In genomic region chr3:15858547-15859506, GRCh38 we compare ENCODE assay signal across 8 cellular contexts.
DNase-seq lines count a peak whose midpoint lies in the region; ATAC-seq and TF ChIP-seq lines count a peak whose summit lies in the region.

No MANE protein-coding gene starts in this region.

- peaks cover 10% of the 10 kb centered on the region; the same call in 1 of the 2 replicates for H3K36me3 Mint-ChIP-seq in HFFc6 (ENCODE audit: low read depth)
- peaks cover 15% of the 10 kb centered on the region for H3K36me3 Mint-ChIP-seq in effector memory CD8-positive, alpha-beta T cell (ENCODE audit: insufficient read depth)

- peak; percentile 37 to 79 (median 71) for DNase-seq in NCI-H1417 (lab: John Stamatoyannopoulos, UW)
- no peak for DNase-seq in NCI-H1417 treated with DMSO at 0.1 percent for 48 hours (lab: John Stamatoyannopoulos, UW)
- no peak for DNase-seq in HFFc6
- peak; percentile 23 for DNase-seq in MV-4-11 (lab: John Stamatoyannopoulos, UW)
- DNase-seq in activated CD4-positive, alpha-beta T cell treated with anti-CD3 and anti-CD28 coated beads, Interleukin-2, amount 50 U/mL, for 24 hours (ENCODE audit: low read depth in 1 of 2, low spot score in 1 of 2): peak; percentile 16 to 24
- peak; percentile 47 to 60 (median 56) for DNase-seq in effector memory CD8-positive, alpha-beta T cell
- DNase-seq in mucosa of descending colon: peak; percentile 74 to 89 (median 86)
- DNase-seq in stimulated activated CD8-positive, alpha-beta memory T cell treated with anti-CD3 and anti-CD28 coated beads, Interleukin-7, amount 100 ng/mL, for 24 hours (ENCODE audit: low read depth): peak; percentile 3

- no peaks in the 10 kb centered on the region for H3K9me3 ChIP-seq in mucosa of descending colon

- no peaks in the 10 kb centered on the region for H3K4me1 ChIP-seq in mucosa of descending colon (ENCODE audit: low read depth)

- H3K36me3 ChIP-seq in mucosa of descending colon (ENCODE audit: low read depth): no peaks in the 10 kb centered on the region

- H3K4me3 ChIP-seq in mucosa of descending colon: peak overlapping the region; percentile 97

- TF ChIP-seq CTCF in HFFc6 (IDR thresholded peaks at IDR 0.05) (no peak), mucosa of descending colon (IDR thresholded peaks at IDR 0.05) (no peak)

- intact Hi-C loops in mucosa of descending colon (cut with DNase I, micrococcal nuclease): no loop called here

- ATAC-seq in effector memory CD8-positive, alpha-beta T cell (replicated peaks): peak; percentile 70
- peak; percentile 82 for ATAC-seq in mucosa of descending colon

- H3K4me3 Mint-ChIP-seq in HFFc6: peak overlapping the region; percentile 89
- H3K4me3 Mint-ChIP-seq in effector memory CD8-positive, alpha-beta T cell: peak overlapping the region; percentile 95 to 97

- no peaks in the 10 kb centered on the region for H3K27me3 Mint-ChIP-seq in HFFc6 (ENCODE audit: insufficient read depth)
- no peaks in the 10 kb centered on the region for H3K27me3 Mint-ChIP-seq in effector memory CD8-positive, alpha-beta T cell

- H3K27ac Mint-ChIP-seq in HFFc6: peak overlapping the region; percentile 60; the same call in 1 of the 2 replicates
- H3K27ac Mint-ChIP-seq in effector memory CD8-positive, alpha-beta T cell: peak overlapping the region; percentile 95 to 97

- no peaks in the 10 kb centered on the region for H3K9me3 Mint-ChIP-seq in HFFc6
- no peaks in the 10 kb centered on the region for H3K9me3 Mint-ChIP-seq in effector memory CD8-positive, alpha-beta T cell

- peaks cover 18% of the 10 kb centered on the region for H3K4me1 Mint-ChIP-seq in HFFc6 (ENCODE audit: low read depth)
- peaks cover 15 to 22% of the 10 kb centered on the region in 2 donors for H3K4me1 Mint-ChIP-seq in effector memory CD8-positive, alpha-beta T cell (ENCODE audit: low read depth in 2 of 2)

Comparison
In these comparisons a context has a peak if more than half of its experiments do, and no peak if none do; other contexts are left out.
1. DNase-seq: peak in NCI-H1417 (3 of 3), MV-4-11 (single experiment), activated CD4-positive, alpha-beta T cell treated with anti-CD3 and anti-CD28 coated beads, Interleukin-2, amount 50 U/mL, for 24 hours (2 of 2), effector memory CD8-positive, alpha-beta T cell (3 of 3), mucosa of descending colon (3 of 3) and stimulated activated CD8-positive, alpha-beta memory T cell treated with anti-CD3 and anti-CD28 coated beads, Interleukin-7, amount 100 ng/mL, for 24 hours (single experiment); none in NCI-H1417 treated with DMSO at 0.1 percent for 48 hours (single experiment) and HFFc6 (single experiment).